In the genomic region with DNA sequence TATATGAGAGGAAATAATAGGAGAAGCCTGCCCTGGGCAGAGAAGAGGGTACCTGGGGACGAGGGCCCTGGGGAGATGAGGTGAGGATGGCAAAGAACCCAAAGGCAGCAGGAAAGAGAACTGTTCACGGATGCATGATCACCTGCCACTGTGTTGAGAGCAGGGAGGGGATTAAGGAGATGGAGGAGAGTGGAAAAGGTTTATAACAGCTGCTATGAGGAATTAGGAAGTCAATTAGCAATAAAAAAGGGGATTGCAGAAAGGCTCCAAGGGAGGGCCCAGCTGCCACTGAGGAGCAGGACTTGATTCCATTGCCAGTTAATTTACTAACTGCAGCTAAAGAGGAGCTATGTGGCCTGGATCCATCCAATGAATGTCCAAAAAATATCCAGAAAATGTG, we compare ENCODE assay signal across 22 cellular contexts.
DNase-seq lines count a peak whose midpoint lies in the region; ATAC-seq and TF ChIP-seq lines count a peak whose summit lies in the region.
"Had no signal": no experiment of that assay in that cellular context is flagged by ENCODE, and none has a peak within 500 bp of the region (broad histone marks: within the 10 kb centered on the region; RNA-seq: fewer than 3 reads in every experiment).

No MANE protein-coding gene starts in this region.

- H3K9me3 Mint-ChIP-seq in WTC11 = no peaks in the 10 kb centered on the region
- H3K9me3 Mint-ChIP-seq in stimulated activated naive B cell treated with anti-CD40 and anti-IgM and Interleukin-4, amounts not matched to agents 10 μg/mL and 1 μg/mL and 100 μg/mL, for 72 hours = no peaks in the 10 kb centered on the region
- H3K9me3 Mint-ChIP-seq: CD8-positive, alpha-beta T cell had no signal

- DNase-seq in NCI-H146 treated with DMSO at 0.1 percent for 48 hours (lab: John Stamatoyannopoulos, UW; ENCODE audit: unreplicated experiment) = peak; percentile 8
- DNase-seq in NCI-H146 (lab: John Stamatoyannopoulos, UW) = no peak
- peak; percentile 85 for DNase-seq in NCI-H2171 treated with DMSO at 0.1 percent for 48 hours (lab: John Stamatoyannopoulos, UW)
- DNase-seq in WTC11 (ENCODE audit: low spot score) = no peak
- no peak for DNase-seq in stimulated activated naive B cell treated with anti-CD40 and anti-IgM and Interleukin-4, amounts not matched to agents 10 μg/mL and 1 μg/mL and 100 μg/mL, for 72 hours
- no peak for DNase-seq in inferior parietal cortex (ENCODE audit: extremely low spot score)
- no peak for DNase-seq in NCI-H748 (lab: John Stamatoyannopoulos, UW; ENCODE audit: unreplicated experiment)
- no peak for DNase-seq in activated naive CD4-positive, alpha-beta T cell treated with anti-CD3 and anti-CD28 coated beads, Interleukin-2, amount 50 U/mL, for 16 hours
- DNase-seq: 8988T; CD8-positive, alpha-beta T cell; EL; GF-D8; HCEC 1CT; IMR-90; MV-4-11; NCI-H1105 treated with DMSO at 0.1 percent for 48 hours; NCI-H187; NCI-H446; NCI-H69; NK-92 treated with Interleukin-12 subunit alpha and Interleukin-12 subunit beta, amount 100 ng/mL, for 24 hours; SIG-M5 had no signal

- H3K36me3 Mint-ChIP-seq in WTC11 = no peaks in the 10 kb centered on the region
- H3K36me3 Mint-ChIP-seq in stimulated activated naive B cell treated with anti-CD40 and anti-IgM and Interleukin-4, amounts not matched to agents 10 μg/mL and 1 μg/mL and 100 μg/mL, for 72 hours = no peaks in the 10 kb centered on the region
- H3K36me3 Mint-ChIP-seq: CD8-positive, alpha-beta T cell had no signal

- POLR2A ChIA-PET in WTC11 (lab: Charles Lee) = no interaction called here

- H3K4me3 Mint-ChIP-seq in WTC11 = no peak overlapping the region
- H3K4me3 Mint-ChIP-seq in stimulated activated naive B cell treated with anti-CD40 and anti-IgM and Interleukin-4, amounts not matched to agents 10 μg/mL and 1 μg/mL and 100 μg/mL, for 72 hours = no peak overlapping the region
- H3K4me3 Mint-ChIP-seq: CD8-positive, alpha-beta T cell had no signal

- no peak overlapping the region for H3K27ac Mint-ChIP-seq in WTC11
- peak overlapping the region; percentile 44 for H3K27ac Mint-ChIP-seq in stimulated activated naive B cell treated with anti-CD40 and anti-IgM and Interleukin-4, amounts not matched to agents 10 μg/mL and 1 μg/mL and 100 μg/mL, for 72 hours
- H3K27ac Mint-ChIP-seq: CD8-positive, alpha-beta T cell had no signal

- no peak for TF ChIP-seq CTCF in WTC11 (IDR thresholded peaks at IDR 0.05)

- peaks cover 22% of the 10 kb centered on the region for H3K4me1 Mint-ChIP-seq in WTC11
- peaks cover 0 to 5% of the 10 kb centered on the region in 2 donors for H3K4me1 Mint-ChIP-seq in stimulated activated naive B cell treated with anti-CD40 and anti-IgM and Interleukin-4, amounts not matched to agents 10 μg/mL and 1 μg/mL and 100 μg/mL, for 72 hours

- CTCF ChIA-PET in WTC11 (lab: Charles Lee) = interaction anchor here (0.8 to 1.2 kb wide), 3 partner anchors 10 to 134 kb away, joined by 3 to 4 read pairs (median 3); no protein-coding TSS in a partner anchor

- no peaks in the 10 kb centered on the region for H3K27me3 Mint-ChIP-seq in WTC11 (ENCODE audit: low read depth)
- H3K27me3 Mint-ChIP-seq in stimulated activated naive B cell treated with anti-CD40 and anti-IgM and Interleukin-4, amounts not matched to agents 10 μg/mL and 1 μg/mL and 100 μg/mL, for 72 hours = no peaks in the 10 kb centered on the region

- ATAC-seq in WTC11 = peak; percentile 94
- ATAC-seq in stimulated activated naive B cell treated with anti-CD40 and anti-IgM and Interleukin-4, amounts not matched to agents 10 μg/mL and 1 μg/mL and 100 μg/mL, for 72 hours (replicated peaks) = no peak
- ATAC-seq: CD8-positive, alpha-beta T cell; SK-N-SH treated with all-trans-retinoic acid at 6 μM for 48 hours had no signal

TF ChIP-seq in WTC11, 78 proteins besides CTCF, POLR2A, EP300 and RAD21:
- TF ChIP-seq, protein P1, sequence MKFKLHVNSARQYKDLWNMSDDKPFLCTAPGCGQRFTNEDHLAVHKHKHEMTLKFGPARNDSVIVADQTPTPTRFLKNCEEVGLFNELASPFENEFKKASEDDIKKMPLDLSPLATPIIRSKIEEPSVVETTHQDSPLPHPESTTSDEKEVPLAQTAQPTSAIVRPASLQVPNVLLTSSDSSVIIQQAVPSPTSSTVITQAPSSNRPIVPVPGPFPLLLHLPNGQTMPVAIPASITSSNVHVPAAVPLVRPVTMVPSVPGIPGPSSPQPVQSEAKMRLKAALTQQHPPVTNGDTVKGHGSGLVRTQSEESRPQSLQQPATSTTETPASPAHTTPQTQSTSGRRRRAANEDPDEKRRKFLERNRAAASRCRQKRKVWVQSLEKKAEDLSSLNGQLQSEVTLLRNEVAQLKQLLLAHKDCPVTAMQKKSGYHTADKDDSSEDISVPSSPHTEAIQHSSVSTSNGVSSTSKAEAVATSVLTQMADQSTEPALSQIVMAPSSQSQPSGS (CRISPR knock-in tag; IDR thresholded peaks at IDR 0.05; ENCODE audit: borderline replicate concordance, low read depth) = no peak
- TF ChIP-seq E2F5 (CRISPR knock-in tag; IDR thresholded peaks at IDR 0.05) (no peak), ETV6 (CRISPR knock-in tag; IDR thresholded peaks at IDR 0.05) (0 out of 2 replicates have a peak, but pooled peaks have one; percentile 27), FOXK1 (CRISPR knock-in tag; IDR thresholded peaks at IDR 0.05) (no peak)

Comparison
In these comparisons a context has a peak if more than half of its experiments do, and no peak if none do; other contexts are left out.
1. DNase-seq: peak in NCI-H146 treated with DMSO at 0.1 percent for 48 hours (single experiment) and NCI-H2171 treated with DMSO at 0.1 percent for 48 hours (single experiment); none in NCI-H146 (single experiment), WTC11 (single experiment), stimulated activated naive B cell treated with anti-CD40 and anti-IgM and Interleukin-4, amounts not matched to agents 10 μg/mL and 1 μg/mL and 100 μg/mL, for 72 hours (single experiment), inferior parietal cortex (single experiment), NCI-H748 (single experiment) and activated naive CD4-positive, alpha-beta T cell treated with anti-CD3 and anti-CD28 coated beads, Interleukin-2, amount 50 U/mL, for 16 hours (single experiment).